8 cellular contexts compared by ENCODE assay signal in the genomic region with DNA sequence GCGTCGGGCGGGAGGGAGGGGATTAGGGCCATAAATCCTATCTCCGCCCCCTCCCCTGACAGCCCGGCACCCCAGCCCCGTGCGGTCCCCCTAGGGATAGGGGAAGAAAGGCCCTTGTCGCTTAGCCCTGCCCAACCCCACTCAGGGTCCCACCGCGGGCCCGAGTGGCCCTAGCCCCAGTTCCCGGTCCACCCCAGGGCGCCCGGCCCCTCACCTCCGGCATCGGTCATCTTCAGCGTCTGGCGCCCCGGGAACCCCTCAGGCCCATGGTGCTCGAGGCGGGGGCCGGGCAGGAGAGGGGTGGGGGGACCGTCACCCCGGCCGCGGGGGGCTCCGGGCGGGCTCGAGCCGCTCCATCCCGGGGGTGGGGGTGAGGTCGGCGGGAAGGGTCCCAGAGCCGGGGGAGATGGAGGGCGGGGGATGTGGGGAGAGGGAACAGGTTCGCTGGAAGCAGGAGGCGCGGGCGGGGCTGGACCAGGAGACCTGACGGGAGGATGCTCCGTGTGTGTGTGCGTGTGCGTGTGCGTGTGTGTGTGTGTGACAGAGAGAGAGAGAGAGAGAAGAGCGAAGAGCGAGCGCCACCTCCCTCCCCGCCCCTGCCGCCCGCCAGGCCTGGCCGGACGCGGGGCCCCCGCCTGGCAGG. TPM values are rescaled to one million over a fixed set of nuclear protein-coding genes. Genes with fewer than 3 reads are reported as not detected.
DNase-seq lines count a peak whose midpoint lies in the region; ATAC-seq and TF ChIP-seq lines count a peak whose summit lies in the region.

No MANE protein-coding gene starts in this region.

- H3K23ac ChIP-seq in H9 (ENCODE audit: insufficient read length, low read depth, low read length) (no peak overlapping the region), neuronal stem cell (ENCODE audit: low read depth, low read length, poor library complexity) (no peak overlapping the region)

- H2BK15ac ChIP-seq in H9 (ENCODE audit: low read depth, low read length) (no peak overlapping the region), neuronal stem cell (ENCODE audit: low read length) (peak overlapping the region; percentile 11)

- H3K4me3 Mint-ChIP-seq in H9 (peak overlapping the region; percentile 83 to 93), WTC11 (peak overlapping the region; percentile 97)

- H3K9me3 Mint-ChIP-seq in H9 (no peaks in the 10 kb centered on the region; a peak in 1 of 5 replicates), WTC11 (no peaks in the 10 kb centered on the region)

- H3K79me1 ChIP-seq in H9 (ENCODE audit: insufficient read depth, low read depth, low read length, poor library complexity, severe bottlenecking): no peaks in the 10 kb centered on the region
- H3K79me1 ChIP-seq in neuronal stem cell (ENCODE audit: low read depth, low read length): no peaks in the 10 kb centered on the region

- H4K5ac ChIP-seq in H9 (ENCODE audit: insufficient read length, low read depth, low read length): no peak overlapping the region

- POLR2A ChIA-PET in WTC11 (lab: Charles Lee): no interaction called here

- H3K27me3 ChIP-seq in H9 (ENCODE audit: insufficient read depth, low read length) (no peaks in the 10 kb centered on the region; the same call in 1 of the 2 replicates), esophagus (ENCODE audit: control insufficient read depth in 1 of 2, insufficient read depth in 2 of 2, low read length in 2 of 2) (no peaks in the 10 kb centered on the region), neuronal stem cell (ENCODE audit: control insufficient read depth in 3 of 3, insufficient read depth in 3 of 3, low read depth in 1 of 3, low read length in 3 of 3) (no peaks in the 10 kb centered on the region)

- H3K27me3 Mint-ChIP-seq in H9 (ENCODE audit: low read depth): peaks cover 42% of the 10 kb centered on the region
- peaks cover 26% of the 10 kb centered on the region for H3K27me3 Mint-ChIP-seq in WTC11 (ENCODE audit: low read depth)

- H3K4me1 ChIP-seq in H9 (ENCODE audit: insufficient read depth, low read length): peaks cover 5% of the 10 kb centered on the region; the same call in 1 of the 2 replicates
- H3K4me1 ChIP-seq in esophagus (ENCODE audit: control insufficient read depth in 2 of 2, insufficient read depth in 2 of 2, low read length in 1 of 2): peaks cover 0 to 3% of the 10 kb centered on the region in 2 donors
- peaks cover 11% of the 10 kb centered on the region in 2 donors for H3K4me1 ChIP-seq in neuronal stem cell (ENCODE audit: control insufficient read depth in 2 of 2, insufficient read depth in 1 of 2, low read depth in 1 of 2, low read length in 2 of 2)

- H3K27ac Mint-ChIP-seq in H9 (no peak overlapping the region), WTC11 (no peak overlapping the region)

- no peaks in the 10 kb centered on the region for H3K9me3 ChIP-seq in H9 (ENCODE audit: control insufficient read depth, low read depth, low read length)
- H3K9me3 ChIP-seq in esophagus (ENCODE audit: control insufficient read depth in 2 of 2, insufficient read depth in 1 of 2, low read depth in 1 of 2, low read length in 1 of 2): no peaks in the 10 kb centered on the region
- H3K9me3 ChIP-seq in neuronal stem cell (replicated peaks in 1 of 2; ENCODE audit: control insufficient read depth in 2 of 2, insufficient read depth in 1 of 2, low read depth in 1 of 2, low read length in 2 of 2): no peaks in the 10 kb centered on the region

- peak overlapping the region; percentile 82 for H3K4me2 ChIP-seq in H9 (ENCODE audit: insufficient read depth, insufficient read length, low read length)
- peak overlapping the region; percentile 82 for H3K4me2 ChIP-seq in neuronal stem cell (ENCODE audit: insufficient read depth, low read length, poor library complexity, severe bottlenecking)

- CTCF ChIA-PET in WTC11 (lab: Charles Lee): interaction anchor here (0.6 to 3.0 kb wide), 17 partner anchors 10 to 157 kb away, joined by 3 to 22 read pairs (median 11); partner anchors contain the start of genes PDK2 and PPP1R9B

- WGBS in H9 (ENCODE audit: extremely low coverage, insufficient read length, low lambda C conversion rate): no CpG with 5 or more reads among the region's 54 CpGs
- 1 to 2% methylated on average over 35 to 54 of the region's 54 CpGs for WGBS in esophagus, 2 donors
- no CpG with 5 or more reads among the region's 54 CpGs for WGBS in neuronal stem cell (ENCODE audit: extremely low coverage in 2 of 2, insufficient read length in 2 of 2, insufficient replicate concordance in 1 of 2), 2 donors

- H2BK120ac ChIP-seq in H9 (ENCODE audit: low read depth, low read length, poor library complexity, severe bottlenecking) (no peak overlapping the region), neuronal stem cell (ENCODE audit: low read depth, low read length) (peak overlapping the region; percentile 83)

- H3K18ac ChIP-seq in H9 (ENCODE audit: insufficient read length, low read depth, low read length): no peak overlapping the region
- H3K18ac ChIP-seq in neuronal stem cell (ENCODE audit: low read length): peak overlapping the region; percentile 94

- no peak overlapping the region for H2BK12ac ChIP-seq in H9 (ENCODE audit: insufficient read length, low read depth, low read length)
- no peak overlapping the region for H2BK12ac ChIP-seq in neuronal stem cell (ENCODE audit: low read length)

- no peak overlapping the region for H3K14ac ChIP-seq in H9 (ENCODE audit: insufficient read depth, low read length)
- no peak overlapping the region for H3K14ac ChIP-seq in neuronal stem cell (ENCODE audit: low read length)

- H2BK5ac ChIP-seq in H9 (ENCODE audit: insufficient read length, low read length): no peak overlapping the region
- H2BK5ac ChIP-seq in neuronal stem cell (ENCODE audit: low read length): peak overlapping the region; percentile 63

- no peaks in the 10 kb centered on the region for H3K79me2 ChIP-seq in H9 (ENCODE audit: insufficient read depth, low read length)

- H3K27ac ChIP-seq in H9 (ENCODE audit: insufficient read length, low read depth, low read length) (no peak overlapping the region), esophagus (ENCODE audit: low read depth in 2 of 2, low read length in 1 of 2) (no peak overlapping the region), neuronal stem cell (replicated peaks; ENCODE audit: low read length) (no peak overlapping the region)

- H3K9ac ChIP-seq in H9 (ENCODE audit: extremely low read depth, insufficient read length, low read length) (no peak overlapping the region), neuronal stem cell (ENCODE audit: low read depth, low read length, poor library complexity) (peak overlapping the region; percentile 70)

- no peak overlapping the region for H3K4ac ChIP-seq in H9 (ENCODE audit: low read depth, low read length)
- peak overlapping the region; percentile 60 for H3K4ac ChIP-seq in neuronal stem cell (ENCODE audit: low read length)

- no peak overlapping the region for H3K56ac ChIP-seq in H9 (ENCODE audit: insufficient read length, low read depth, low read length)

- H2AFZ ChIP-seq in H9 (ENCODE audit: low read length) (no peak overlapping the region), neuronal stem cell (ENCODE audit: low read length) (peak overlapping the region; percentile 98)

- H4K8ac ChIP-seq in H9 (replicated peaks; ENCODE audit: insufficient read length, low read depth, low read length): no peak overlapping the region
- H4K8ac ChIP-seq in neuronal stem cell (ENCODE audit: low read depth, low read length): no peak overlapping the region

- H3K36me3 ChIP-seq in esophagus (ENCODE audit: control insufficient read depth in 2 of 2, insufficient read depth in 2 of 2, low read length in 1 of 2): peaks cover 0 to 6% of the 10 kb centered on the region in 2 donors
- peaks cover 0 to 10% of the 10 kb centered on the region in 2 donors for H3K36me3 ChIP-seq in neuronal stem cell (replicated peaks in 1 of 2; ENCODE audit: control insufficient read depth in 2 of 2, insufficient read depth in 2 of 2, low read length in 2 of 2)

- H4K91ac ChIP-seq in H9 (ENCODE audit: insufficient read length, low read depth, low read length): no peak overlapping the region
- H4K91ac ChIP-seq in neuronal stem cell (ENCODE audit: low read depth, low read length, poor library complexity): no peak overlapping the region

- TF ChIP-seq CTCF in H9 (conservative IDR thresholded peaks at IDR 0.05) (no peak), WTC11 (IDR thresholded peaks at IDR 0.05) (no peak)

- no peak overlapping the region for H2BK20ac ChIP-seq in H9 (ENCODE audit: low read depth, low read length, poor library complexity, severe bottlenecking)

- DNase-seq in AG08396 (ENCODE audit: low spot score) (peak; percentile 79), H9 (peak; percentile 60), WTC11 (ENCODE audit: low spot score) (no peak), neuronal stem cell (ENCODE audit: low spot score) (no peak)

- H3K4me1 Mint-ChIP-seq in H9 (peaks cover 32 to 60% of the 10 kb centered on the region in 2 experiments), WTC11 (peaks cover 48% of the 10 kb centered on the region)

- H3K4me3 ChIP-seq in esophagus (ENCODE audit: low read depth in 1 of 2, low read length in 2 of 2): peak overlapping the region; percentile 19 to 23
- peak overlapping the region; percentile 57 to 88 for H3K4me3 ChIP-seq in neuronal stem cell (ENCODE audit: low read length in 2 of 2)

- H3K23me2 ChIP-seq in H9 (ENCODE audit: insufficient read length, low read depth, low read length, poor library complexity, severe bottlenecking): peaks cover 12% of the 10 kb centered on the region

- H4K20me1 ChIP-seq in H9 (ENCODE audit: control insufficient read depth, insufficient read depth, insufficient read length): no peaks in the 10 kb centered on the region

- H3T11ph ChIP-seq in H9 (ENCODE audit: low read length): no peak overlapping the region

- H2AK5ac ChIP-seq in H9 (ENCODE audit: insufficient read length, low read length): no peak overlapping the region
- no peak overlapping the region for H2AK5ac ChIP-seq in neuronal stem cell (ENCODE audit: low read depth, low read length)

- no peak for ATAC-seq in WTC11
- ATAC-seq in HG03571 (IDR thresholded peaks at IDR 0.05; ENCODE audit: unreplicated experiment): no peak
- no peak for ATAC-seq in GM21367 (IDR thresholded peaks at IDR 0.05; ENCODE audit: unreplicated experiment)
- no peak for ATAC-seq in HG02642 (IDR thresholded peaks at IDR 0.05; ENCODE audit: poor library complexity, unreplicated experiment)

- H3K36me3 Mint-ChIP-seq in H9 (ENCODE audit: insufficient read depth in 1 of 3, low read depth in 3 of 3) (no peaks in the 10 kb centered on the region; a peak in 1 of 7 replicates), WTC11 (no peaks in the 10 kb centered on the region)

RNA-seq across cellular contexts. Expression of gene SAMD14, which starts 0.5 kb away (rescaled TPM):
- total RNA-seq in H9 (2021) (4.8 and 5.9 TPM in 2 replicates), WTC11 (2021) (4.5 to 6.0 TPM (median 5.9 TPM) in 3 replicates)
- polyA plus RNA-seq in esophagus: under 1 TPM; 0.37 to 0.44 TPM
- 31.6 TPM for polyA plus RNA-seq in neuronal stem cell (2013, experiment 1 of 2)
- polyA plus RNA-seq in neuronal stem cell (2013, experiment 2 of 2): 33.4 TPM

RNA-seq across cellular contexts. Expression of gene PPP1R9B, which starts 21.1 kb away (rescaled TPM):
- total RNA-seq in H9 (2021) (23.0 and 25.8 TPM in 2 replicates), WTC11 (2021) (20.4 to 21.7 TPM (median 20.6 TPM) in 3 replicates)
- polyA plus RNA-seq in esophagus: 10 to 100 TPM; 15.4 to 31.3 TPM
- polyA plus RNA-seq in neuronal stem cell (2013, experiment 1 of 2): 19.8 TPM
- polyA plus RNA-seq in neuronal stem cell (2013, experiment 2 of 2): 19.4 TPM

RNA-seq across cellular contexts. Expression of gene PDK2, which starts 34.3 kb away (rescaled TPM):
- 16.2 and 19.9 TPM in 2 replicates for total RNA-seq in H9 (2021)
- total RNA-seq in WTC11 (2021): 16.6 to 21.3 TPM (median 19.8 TPM) in 3 replicates
- 10 to 100 TPM; 12.1 to 13.5 TPM for polyA plus RNA-seq in esophagus
- polyA plus RNA-seq in neuronal stem cell (2013, experiment 1 of 2): 40.5 TPM
- 39.2 TPM for polyA plus RNA-seq in neuronal stem cell (2013, experiment 2 of 2)

RNA-seq across cellular contexts. Expression of gene SGCA, which starts 36.4 kb away (rescaled TPM):
- total RNA-seq in H9 (2021) (0.24 TPM in 1 of 2 replicates, not detected in the other), WTC11 (2021) (0.39 to 1.0 TPM in 2 of 3 replicates, not detected in the other)
- polyA plus RNA-seq in esophagus: 1 to 10 TPM; 7.1 to 10.0 TPM
- polyA plus RNA-seq in neuronal stem cell (2013, experiment 1 of 2): 0.57 TPM
- 0.35 TPM for polyA plus RNA-seq in neuronal stem cell (2013, experiment 2 of 2)

Comparison
In these comparisons a context has a peak if more than half of its experiments do, and no peak if none do; other contexts are left out.
1. DNase-seq: peak in AG08396 (single experiment) and H9 (single experiment); none in WTC11 (single experiment) and neuronal stem cell (single experiment).